Comparison of ENCODE assay signal across 1 cellular context in genomic region chr3:50122071-50122470, GRCh38.
TF ChIP-seq lines count a peak whose summit lies in the region.

No MANE protein-coding gene starts in this region.

TF ChIP-seq in HepG2, 621 proteins besides CTCF, POLR2A, EP300 and RAD21:
- TF ChIP-seq ZNF562 (CRISPR knock-in tag; IDR thresholded peaks at IDR 0.05; ENCODE audit: borderline replicate concordance) = 0 out of 2 replicates have a peak, but pooled peaks have one; percentile 12
- no peak for TF ChIP-seq GTF3A (CRISPR knock-in tag; conservative IDR thresholded peaks at IDR 0.05)
- no peak for TF ChIP-seq ARHGAP35 (CRISPR knock-in tag; IDR thresholded peaks at IDR 0.05; ENCODE audit: borderline replicate concordance)
- TF ChIP-seq SMAD9 (CRISPR knock-in tag; IDR thresholded peaks at IDR 0.05) = no peak
- TF ChIP-seq ZBTB46 (CRISPR knock-in tag; IDR thresholded peaks at IDR 0.05; ENCODE audit: borderline replicate concordance) = 0 out of 2 replicates have a peak, but pooled peaks have one; percentile 28
TF ChIP-seq in HepG2: peak in this region for 2.
